Comparison of ENCODE assay signal across 8 cellular contexts in the genomic region with DNA sequence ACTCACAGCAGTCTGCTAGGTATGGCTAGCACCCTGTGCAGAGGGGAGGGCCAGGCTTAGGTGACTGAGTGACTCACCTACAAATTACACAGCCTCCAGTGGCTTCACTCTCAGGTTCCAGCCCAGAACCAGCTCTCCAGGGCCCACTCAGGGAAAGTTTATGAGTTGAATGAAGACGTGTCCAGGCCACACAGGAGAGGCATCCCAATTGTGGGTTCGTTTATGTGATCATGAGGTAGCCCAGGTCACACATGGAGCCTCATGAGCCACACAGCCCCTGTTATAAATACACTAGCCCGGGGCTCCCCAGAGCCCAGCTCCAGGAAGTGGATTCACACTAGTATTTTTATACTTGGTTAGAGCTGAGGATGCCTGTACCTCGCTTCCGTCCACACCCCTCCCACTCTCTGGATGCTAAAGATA. TPM values are rescaled to one million over a fixed set of nuclear protein-coding genes. Genes with fewer than 3 reads are reported as not detected.
DNase-seq lines count a peak whose midpoint lies in the region; ATAC-seq, FAIRE-seq and TF ChIP-seq lines count a peak whose summit lies in the region.
"Not testable (repeated sequence)": the region's sequence is repeated elsewhere in the genome, so short reads cannot be mapped to it uniquely, and the experiment has no call there.

No MANE protein-coding gene starts in this region.

- H3K27ac Mint-ChIP-seq in CD4-positive, alpha-beta T cell; T-helper 17 cell; activated naive CD8-positive, alpha-beta T cell treated with anti-CD3 and anti-CD28 coated beads, Interleukin-2, amount 10 ng/mL, durations not matched to agents 7 days and 5 days; natural killer cell treated with Interleukin-12 subunit alpha and Interleukin-12 subunit beta and Interleukin-15 and Interleukin-18, amount 100 ng/mL, for 72 hours: not testable (repeated sequence)

- CTCF ChIA-PET in CD4-positive, alpha-beta T cell (lab: Charles Lee): not testable (repeated sequence)

- intact Hi-C loops in CD4-positive, alpha-beta T cell (cut with DNase I, micrococcal nuclease): not testable (repeated sequence)

- ATAC-seq in CD4-positive, alpha-beta T cell (ENCODE audit: poor library complexity): peak; percentile 32
- ATAC-seq in GM21529 (IDR thresholded peaks at IDR 0.05; ENCODE audit: unreplicated experiment) (peak; percentile 67), HG02852 (IDR thresholded peaks at IDR 0.05; ENCODE audit: unreplicated experiment) (peak; percentile 80), HG03378 (IDR thresholded peaks at IDR 0.05; ENCODE audit: unreplicated experiment) (peak; percentile 73), T-helper 17 cell (peak; percentile 44)
- ATAC-seq in activated naive CD8-positive, alpha-beta T cell treated with anti-CD3 and anti-CD28 coated beads, Interleukin-2, amount 10 ng/mL, durations not matched to agents 7 days and 5 days (ENCODE audit: low read depth): peak; percentile 94
- peak; percentile 47 to 59 for ATAC-seq in natural killer cell treated with Interleukin-12 subunit alpha and Interleukin-12 subunit beta and Interleukin-15 and Interleukin-18, amount 100 ng/mL, for 72 hours

- not testable (repeated sequence) for H3K9me3 ChIP-seq in CD4-positive, alpha-beta T cell (ENCODE audit: control insufficient read depth, low read length); T-helper 17 cell (ENCODE audit: control insufficient read depth, low read length, poor library complexity, severe bottlenecking)

- not testable (repeated sequence) for H3K27ac ChIP-seq in CD4-positive, alpha-beta T cell (ENCODE audit: low read depth, low read length)

- not testable (repeated sequence) for TF ChIP-seq CTCF in CD4-positive, alpha-beta T cell (IDR thresholded peaks at IDR 0.05)

- H3K27me3 ChIP-seq in CD4-positive, alpha-beta T cell (ENCODE audit: control insufficient read depth, insufficient read depth, low read length): not testable (repeated sequence)

- POLR2A ChIA-PET in CD4-positive, alpha-beta T cell (lab: Charles Lee); activated naive CD8-positive, alpha-beta T cell treated with anti-CD3 and anti-CD28 coated beads, Interleukin-2, amount 10 ng/mL, durations not matched to agents 7 days and 5 days (lab: Charles Lee): not testable (repeated sequence)

- DNase-seq in CD4-positive, alpha-beta T cell; GM19239 (ENCODE audit: insufficient read length, low spot score); T-helper 17 cell; activated naive CD8-positive, alpha-beta T cell treated with anti-CD3 and anti-CD28 coated beads, Interleukin-2, amount 10 ng/mL, durations not matched to agents 7 days and 5 days: not testable (repeated sequence)
- DNase-seq in natural killer cell treated with Interleukin-12 subunit alpha and Interleukin-12 subunit beta and Interleukin-15 and Interleukin-18, amount 100 ng/mL, for 72 hours (ENCODE audit: low spot score): peak; percentile 40

- H3K36me3 Mint-ChIP-seq in CD4-positive, alpha-beta T cell (ENCODE audit: low read depth); T-helper 17 cell (ENCODE audit: low read depth); activated naive CD8-positive, alpha-beta T cell treated with anti-CD3 and anti-CD28 coated beads, Interleukin-2, amount 10 ng/mL, durations not matched to agents 7 days and 5 days; natural killer cell treated with Interleukin-12 subunit alpha and Interleukin-12 subunit beta and Interleukin-15 and Interleukin-18, amount 100 ng/mL, for 72 hours: not testable (repeated sequence)

- not testable (repeated sequence) for H3K4me3 Mint-ChIP-seq in CD4-positive, alpha-beta T cell; T-helper 17 cell; activated naive CD8-positive, alpha-beta T cell treated with anti-CD3 and anti-CD28 coated beads, Interleukin-2, amount 10 ng/mL, durations not matched to agents 7 days and 5 days; natural killer cell treated with Interleukin-12 subunit alpha and Interleukin-12 subunit beta and Interleukin-15 and Interleukin-18, amount 100 ng/mL, for 72 hours

- H3K27me3 Mint-ChIP-seq in CD4-positive, alpha-beta T cell; T-helper 17 cell; activated naive CD8-positive, alpha-beta T cell treated with anti-CD3 and anti-CD28 coated beads, Interleukin-2, amount 10 ng/mL, durations not matched to agents 7 days and 5 days; natural killer cell treated with Interleukin-12 subunit alpha and Interleukin-12 subunit beta and Interleukin-15 and Interleukin-18, amount 100 ng/mL, for 72 hours: not testable (repeated sequence)

- not testable (repeated sequence) for H3K9me3 Mint-ChIP-seq in CD4-positive, alpha-beta T cell; activated naive CD8-positive, alpha-beta T cell treated with anti-CD3 and anti-CD28 coated beads, Interleukin-2, amount 10 ng/mL, durations not matched to agents 7 days and 5 days; natural killer cell treated with Interleukin-12 subunit alpha and Interleukin-12 subunit beta and Interleukin-15 and Interleukin-18, amount 100 ng/mL, for 72 hours

- peak; percentile 86 for FAIRE-seq in GM19239 (lab: Jason Lieb, UNC)

- not testable (repeated sequence) for H3K4me1 Mint-ChIP-seq in CD4-positive, alpha-beta T cell (ENCODE audit: low read depth); T-helper 17 cell; activated naive CD8-positive, alpha-beta T cell treated with anti-CD3 and anti-CD28 coated beads, Interleukin-2, amount 10 ng/mL, durations not matched to agents 7 days and 5 days; natural killer cell treated with Interleukin-12 subunit alpha and Interleukin-12 subunit beta and Interleukin-15 and Interleukin-18, amount 100 ng/mL, for 72 hours (ENCODE audit: low read depth in 2 of 2)

RNA-seq across cellular contexts. Expression of gene POLR3K, which starts 27.5 kb away (rescaled TPM):
- 1 to 10 TPM; 4.1 TPM for total RNA-seq in CD4-positive, alpha-beta T cell
- total RNA-seq in T-helper 17 cell: 10 to 100 TPM in 1 of 2 donors, 1 to 10 TPM in 1; 6.3 to 10.6 TPM
- 10 to 100 TPM; 29.2 to 30.1 TPM for total RNA-seq in activated naive CD8-positive, alpha-beta T cell treated with anti-CD3 and anti-CD28 coated beads, Interleukin-2, amount 10 ng/mL, durations not matched to agents 7 days and 5 days
- 10 to 100 TPM; 39.8 to 84.7 TPM for total RNA-seq in natural killer cell treated with Interleukin-12 subunit alpha and Interleukin-12 subunit beta and Interleukin-15 and Interleukin-18, amount 100 ng/mL, for 72 hours

RNA-seq across cellular contexts. Expression of gene SNRNP25, which starts 27.7 kb away (rescaled TPM):
- 1 to 10 TPM; 4.8 to 5.1 TPM for total RNA-seq in CD4-positive, alpha-beta T cell
- 1 to 10 TPM; 6.5 to 7.3 TPM for total RNA-seq in T-helper 17 cell
- 10 to 100 TPM; 52.8 to 59.1 TPM for total RNA-seq in activated naive CD8-positive, alpha-beta T cell treated with anti-CD3 and anti-CD28 coated beads, Interleukin-2, amount 10 ng/mL, durations not matched to agents 7 days and 5 days
- total RNA-seq in natural killer cell treated with Interleukin-12 subunit alpha and Interleukin-12 subunit beta and Interleukin-15 and Interleukin-18, amount 100 ng/mL, for 72 hours: 10 to 100 TPM; 35.6 to 39.8 TPM

RNA-seq across cellular contexts. Expression of gene RHBDF1, which starts 46.5 kb away (rescaled TPM):
- total RNA-seq in CD4-positive, alpha-beta T cell: under 1 TPM; 0.33 to 0.34 TPM
- total RNA-seq in T-helper 17 cell: under 1 TPM in 1 of 2 donors, not detected in 1; 0.75 TPM
- total RNA-seq in activated naive CD8-positive, alpha-beta T cell treated with anti-CD3 and anti-CD28 coated beads, Interleukin-2, amount 10 ng/mL, durations not matched to agents 7 days and 5 days: under 1 TPM in 1 of 2 experiments, not detected in 1; 0.33 TPM
- 1 to 10 TPM in 1 of 2 donors, under 1 TPM in 1; 0.84 to 2.5 TPM for total RNA-seq in natural killer cell treated with Interleukin-12 subunit alpha and Interleukin-12 subunit beta and Interleukin-15 and Interleukin-18, amount 100 ng/mL, for 72 hours

RNA-seq across cellular contexts. Expression of gene MPG, which starts 52.1 kb away (rescaled TPM):
- total RNA-seq in CD4-positive, alpha-beta T cell: 10 to 100 TPM; 14.1 to 17.1 TPM
- total RNA-seq in T-helper 17 cell: 10 to 100 TPM; 24.3 to 27.4 TPM
- total RNA-seq in activated naive CD8-positive, alpha-beta T cell treated with anti-CD3 and anti-CD28 coated beads, Interleukin-2, amount 10 ng/mL, durations not matched to agents 7 days and 5 days: 10 to 100 TPM; 45.8 to 48.1 TPM
- 10 to 100 TPM; 39.9 to 43.8 TPM for total RNA-seq in natural killer cell treated with Interleukin-12 subunit alpha and Interleukin-12 subunit beta and Interleukin-15 and Interleukin-18, amount 100 ng/mL, for 72 hours

Comparison
In these comparisons a context has a peak if more than half of its experiments do, and no peak if none do; other contexts are left out.
1. ATAC-seq: peak in every context shown above with its lines; median percentile 94 in activated naive CD8-positive, alpha-beta T cell treated with anti-CD3 and anti-CD28 coated beads, Interleukin-2, amount 10 ng/mL, durations not matched to agents 7 days and 5 days; 80 in HG02852; 73 in HG03378; 67 in GM21529; 53 in natural killer cell treated with Interleukin-12 subunit alpha and Interleukin-12 subunit beta and Interleukin-15 and Interleukin-18, amount 100 ng/mL, for 72 hours; 44 in T-helper 17 cell; 32 in CD4-positive, alpha-beta T cell.
2. RNA of gene SNRNP25, which starts 27.7 kb away (total RNA-seq): 52.8 to 59.1 TPM in activated naive CD8-positive, alpha-beta T cell treated with anti-CD3 and anti-CD28 coated beads, Interleukin-2, amount 10 ng/mL, durations not matched to agents 7 days and 5 days and 35.6 to 39.8 TPM in natural killer cell treated with Interleukin-12 subunit alpha and Interleukin-12 subunit beta and Interleukin-15 and Interleukin-18, amount 100 ng/mL, for 72 hours; 6.5 to 7.3 TPM in T-helper 17 cell and 4.8 to 5.1 TPM in CD4-positive, alpha-beta T cell; every median in the first group is over 4 times any median in the second.